In genomic region chr10:122142652-122143237, GRCh38 we compare ENCODE assay signal across 8 cellular contexts.
A peak's percentile ranks its signal among the peaks of the same experiment; 100 is the strongest.
DNase-seq lines count a peak whose midpoint lies in the region; ATAC-seq and TF ChIP-seq lines count a peak whose summit lies in the region.

No MANE protein-coding gene starts in this region.

- H3K9ac ChIP-seq in NT2/D1 (ENCODE audit: insufficient read length, low read depth) = peak overlapping the region; percentile 5

- ATAC-seq in HG03159 (IDR thresholded peaks at IDR 0.05; ENCODE audit: unreplicated experiment) = no peak
- ATAC-seq in GM18519 (IDR thresholded peaks at IDR 0.05; ENCODE audit: low FRiP score, unreplicated experiment) = no peak

- H3K36me3 ChIP-seq in NT2/D1 (ENCODE audit: insufficient read depth, insufficient read length, low read length) = peaks cover 17% of the 10 kb centered on the region
- no peaks in the 10 kb centered on the region for H3K36me3 ChIP-seq in breast epithelium
- peaks cover 1 to 3% of the 10 kb centered on the region in 2 donors for H3K36me3 ChIP-seq in thyroid gland

- TF ChIP-seq POLR2A in breast epithelium (IDR thresholded peaks at IDR 0.05) = no peak
- no peak for TF ChIP-seq POLR2A in thyroid gland (IDR thresholded peaks at IDR 0.05)

- H3K27me3 ChIP-seq in NT2/D1 (ENCODE audit: insufficient read depth, insufficient read length) (no peaks in the 10 kb centered on the region), breast epithelium (no peaks in the 10 kb centered on the region), thyroid gland (no peaks in the 10 kb centered on the region)

- peak; percentile 35 for DNase-seq in DMS153 treated with DMSO at 0.1 percent for 48 hours (lab: John Stamatoyannopoulos, UW; ENCODE audit: unreplicated experiment)
- DNase-seq in DMS153 (lab: John Stamatoyannopoulos, UW) = no peak
- DNase-seq in NT2/D1 (ENCODE audit: low read depth, low spot score) = no peak
- DNase-seq in breast epithelium (ENCODE audit: low spot score in 2 of 2) = no peak
- DNase-seq in medulla oblongata (ENCODE audit: extremely low spot score) = peak; percentile 56
- peak; percentile 56 to 66 for DNase-seq in thyroid gland

- 14 to 20% methylated on average over 13 of the region's 14 CpGs for WGBS in thyroid gland, 2 donors

- intact Hi-C loops in breast epithelium (cut with DNase I; ENCODE audit: low total_unique reads) (no loop called here), thyroid gland (cut with DNase I) (no loop called here)

- H3K4me3 ChIP-seq in NT2/D1 (ENCODE audit: insufficient read length, low read depth) = no peak overlapping the region
- no peak overlapping the region for H3K4me3 ChIP-seq in breast epithelium
- H3K4me3 ChIP-seq in thyroid gland (replicated peaks in 1 of 3) = no peak overlapping the region

- TF ChIP-seq CTCF in breast epithelium (IDR thresholded peaks at IDR 0.05) (peak; percentile 40 to 84 (median 66)), thyroid gland (IDR thresholded peaks at IDR 0.05) (peak; percentile 86 to 98 (median 92))

- peaks cover 15% of the 10 kb centered on the region for H3K9me3 ChIP-seq in NT2/D1 (ENCODE audit: insufficient read depth, low read length)
- peaks cover 0 to 7% of the 10 kb centered on the region in 2 donors for H3K9me3 ChIP-seq in breast epithelium
- H3K9me3 ChIP-seq in thyroid gland = no peaks in the 10 kb centered on the region

- H3K4me1 ChIP-seq in NT2/D1 (ENCODE audit: insufficient read depth, insufficient read length) (peaks cover 14% of the 10 kb centered on the region), breast epithelium (no peaks in the 10 kb centered on the region), thyroid gland (peaks cover 52 to 63% of the 10 kb centered on the region in 2 donors)

- H3K27ac ChIP-seq in breast epithelium (peak overlapping the region in 1 of 2 donors; percentile 77), thyroid gland (peak overlapping the region; percentile 86 to 97 (median 97))

Comparison
In these comparisons a context has a peak if more than half of its experiments do, and no peak if none do; other contexts are left out.
1. DNase-seq: peak in DMS153 treated with DMSO at 0.1 percent for 48 hours (single experiment), medulla oblongata (single experiment) and thyroid gland (2 of 2); none in DMS153 (single experiment), NT2/D1 (single experiment) and breast epithelium (0 of 2).